2 cellular contexts compared by ENCODE assay signal in genomic region chr11:69305885-69306540, GRCh38.
TF ChIP-seq lines count a peak whose summit lies in the region.

No MANE protein-coding gene starts in this region.

TF ChIP-seq in SK-N-SH, 30 proteins besides CTCF, POLR2A, EP300 and RAD21:
- TF ChIP-seq USF2 (IDR thresholded peaks at IDR 0.05; ENCODE audit: borderline replicate concordance, low read depth, low read length) (no peak), NFIC (IDR thresholded peaks at IDR 0.05; ENCODE audit: borderline replicate concordance) (0 out of 2 replicates have a peak, but pooled peaks have one; percentile 13), FOXJ3 (CRISPR knock-in tag; IDR thresholded peaks at IDR 0.05) (no peak), FOXM1 (IDR thresholded peaks at IDR 0.05; ENCODE audit: low read depth) (no peak), REST (IDR thresholded peaks at IDR 0.05; ENCODE audit: low read depth, low read length) (no peak), TCF12 (IDR thresholded peaks at IDR 0.05) (no peak), RCOR1 (IDR thresholded peaks at IDR 0.05; ENCODE audit: low read length) (no peak), JUND (IDR thresholded peaks at IDR 0.05) (no peak)

TF ChIP-seq in SK-N-SH treated with all-trans-retinoic acid at 6 μM for 48 hours, 23 proteins besides CTCF, POLR2A, EP300 and RAD21:
- no peak for TF ChIP-seq RARB (CRISPR knock-in tag; IDR thresholded peaks at IDR 0.05)
- no peak for TF ChIP-seq PATZ1 (CRISPR knock-in tag; IDR thresholded peaks at IDR 0.05; ENCODE audit: borderline replicate concordance)
- TF ChIP-seq ZNF70 (CRISPR knock-in tag; IDR thresholded peaks at IDR 0.05): no peak
- TF ChIP-seq ZFP30 (CRISPR knock-in tag; IDR thresholded peaks at IDR 0.05): no peak
- TF ChIP-seq ESRRG (CRISPR knock-in tag; IDR thresholded peaks at IDR 0.05): no peak
- TF ChIP-seq ZNF565 (CRISPR knock-in tag; conservative IDR thresholded peaks at IDR 0.05; ENCODE audit: low read depth): no peak
- TF ChIP-seq CSDC2 (CRISPR knock-in tag; IDR thresholded peaks at IDR 0.05): no peak
- TF ChIP-seq BACH2 (CRISPR knock-in tag; IDR thresholded peaks at IDR 0.05; ENCODE audit: borderline replicate concordance): no peak
- TF ChIP-seq ISL1 (CRISPR knock-in tag; IDR thresholded peaks at IDR 0.05): no peak
- TF ChIP-seq TCF4 (CRISPR knock-in tag; IDR thresholded peaks at IDR 0.05; ENCODE audit: borderline replicate concordance): no peak
- TF ChIP-seq GLIS3 (CRISPR knock-in tag; IDR thresholded peaks at IDR 0.05): no peak
- TF ChIP-seq ZC3H10 (CRISPR knock-in tag; IDR thresholded peaks at IDR 0.05): no peak
